In genomic region chr11:73423506-73423905, GRCh38 we compare ENCODE assay signal across 16 cellular contexts. TPM values are rescaled to one million over a fixed set of nuclear protein-coding genes. Genes with fewer than 3 reads are reported as not detected.
DNase-seq lines count a peak whose midpoint lies in the region; ATAC-seq, FAIRE-seq and TF ChIP-seq lines count a peak whose summit lies in the region.
"Had no signal": no experiment of that assay in that cellular context is flagged by ENCODE, and none has a peak within 500 bp of the region (broad histone marks: within the 10 kb centered on the region; RNA-seq: fewer than 3 reads in every experiment).

No MANE protein-coding gene starts in this region.

- no peaks in the 10 kb centered on the region for H4K20me1 ChIP-seq in GM12878 (ENCODE audit: control insufficient read depth, insufficient read depth)
- H4K20me1 ChIP-seq: BLaER1 treated with 17β-estradiol and CSF1 and Interleukin-3, amounts not matched to agents 10 nM and 100 nM had no signal

- TF ChIP-seq POLR2A in GM12878 (IDR thresholded peaks at IDR 0.05; ENCODE audit: low read depth, low read length), result no peak
- no peak for TF ChIP-seq POLR2A in vagina (IDR thresholded peaks at IDR 0.05)

- H3K4me1 Mint-ChIP-seq in memory B cell, result peaks cover 10% of the 10 kb centered on the region

- H3K27ac Mint-ChIP-seq in memory B cell, result peak overlapping the region; percentile 59
- H3K27ac Mint-ChIP-seq: GM23338 had no signal

- peaks cover 0 to 4% of the 10 kb centered on the region in 2 experiments; a peak in 1 of 4 replicates for H3K36me3 ChIP-seq in GM12878 (ENCODE audit: control insufficient read depth in 2 of 2, insufficient read depth in 2 of 2, low read length in 1 of 2)
- no peaks in the 10 kb centered on the region for H3K36me3 ChIP-seq in vagina

- H3K9me3 ChIP-seq in GM12878 (replicated peaks; ENCODE audit: control insufficient read depth, insufficient read depth, low read length) (no peaks in the 10 kb centered on the region), vagina (no peaks in the 10 kb centered on the region)

- DNase-seq in RWPE1 (ENCODE audit: low spot score) (peak; percentile 41), GM12878 (ENCODE audit: low read depth, low spot score) (no peak), epithelial cell of prostate (ENCODE audit: low read depth, low spot score) (peak; percentile 8), memory B cell (ENCODE audit: low spot score in 2 of 2) (no peak), vagina (ENCODE audit: extremely low spot score in 2 of 2) (no peak)
- DNase-seq in stimulated activated CD8-positive, alpha-beta memory T cell treated with anti-CD3 and anti-CD28 coated beads, Interleukin-4, amount 100 ng/mL, for 48 hours, result no peak
- DNase-seq: ACHN; CD4-positive, CD25-positive, alpha-beta regulatory T cell; DMS53; H7 had no signal

- H3K9ac ChIP-seq in GM12878 (ENCODE audit: control insufficient read depth, insufficient read depth, low read length), result no peak overlapping the region

- no peak overlapping the region for H3K4me2 ChIP-seq in GM12878 (ENCODE audit: control insufficient read depth, insufficient read depth)
- H3K4me2 ChIP-seq: GM23338 had no signal

- H3K27ac ChIP-seq in RWPE1, result no peak overlapping the region
- no peak overlapping the region for H3K27ac ChIP-seq in GM12878 (ENCODE audit: control insufficient read depth, insufficient read depth)
- no peak overlapping the region for H3K27ac ChIP-seq in epithelial cell of prostate
- H3K27ac ChIP-seq in vagina, result no peak overlapping the region

- CTCF ChIA-PET in RWPE1 (lab: Yijun Ruan, JAX) (interaction anchor here (0.5 to 1.1 kb wide), 3 partner anchors 13 to 106 kb away, joined by 3 to 5 read pairs (median 4); no protein-coding TSS in a partner anchor), GM12878 (lab: Yijun Ruan, JAX) (interaction anchor here (0.6 to 6.4 kb wide), 9 partner anchors 9 to 202 kb away, joined by 3 to 29 read pairs (median 3); no protein-coding TSS in a partner anchor)

- H2AFZ ChIP-seq in GM12878 (ENCODE audit: control insufficient read depth, low read depth, low read length), result no peak overlapping the region
- H2AFZ ChIP-seq: GM23338 had no signal

- no peaks in the 10 kb centered on the region for H3K27me3 Mint-ChIP-seq in memory B cell
- H3K27me3 Mint-ChIP-seq: CD4-positive, CD25-positive, alpha-beta regulatory T cell had no signal

- RAD21 ChIA-PET in GM12878 (lab: Charles Lee; ENCODE audit: unreplicated experiment), result interaction anchor here (0.6 to 1.2 kb wide), 2 partner anchors 10 to 53 kb away, joined by 3 read pairs; no protein-coding TSS in a partner anchor

- H3K36me3 Mint-ChIP-seq in memory B cell, result peaks cover 14% of the 10 kb centered on the region

- TF ChIP-seq EP300 in GM12878 (IDR thresholded peaks at IDR 0.05; ENCODE audit: borderline replicate concordance in 1 of 2, control insufficient read depth in 1 of 2, low read depth in 2 of 2, low read length in 2 of 2), result no peak

- POLR2A ChIA-PET in RWPE1 (lab: Yijun Ruan, JAX; ENCODE audit: low non-redundant PET), result no interaction called here
- POLR2A ChIA-PET in GM12878 (lab: Charles Lee), result interaction anchor here (2.6 kb wide), 1 partner anchor 10 kb away, joined by 10 read pairs; no protein-coding TSS in a partner anchor

- intact Hi-C loops in GM12878 (cut with micrococcal nuclease; ENCODE audit: unreplicated experiment), result no loop called here
- intact Hi-C loops in vagina (cut with DNase I), result no loop called here

- ATAC-seq in GM12878 (no peak), memory B cell (ENCODE audit: low read depth) (no peak), HG03469 (IDR thresholded peaks at IDR 0.05; ENCODE audit: unreplicated experiment) (no peak)
- ATAC-seq: GM23338, HepG2 had no signal

- TF ChIP-seq CTCF in RWPE1 (conservative IDR thresholded peaks at IDR 0.05; ENCODE audit: low read depth) (no peak), GM12878 (IDR thresholded peaks at IDR 0.05 in 2 of 3, conservative IDR thresholded peaks at IDR 0.05 in 1 of 3; ENCODE audit: control insufficient read depth in 2 of 3, extremely low read depth in 1 of 3, insufficient read depth in 1 of 3, low read depth in 3 of 3, low read length in 3 of 3) (no peak), vagina (IDR thresholded peaks at IDR 0.05) (no peak)

- H3K27me3 ChIP-seq in GM12878 (replicated peaks in 1 of 2; ENCODE audit: control insufficient read depth in 2 of 2, insufficient read depth in 2 of 2, low read length in 1 of 2) (no peaks in the 10 kb centered on the region), vagina (no peaks in the 10 kb centered on the region)
- H3K27me3 ChIP-seq: BLaER1 treated with 17β-estradiol and CSF1 and Interleukin-3, amounts not matched to agents 10 nM and 100 nM had no signal

- H3K79me2 ChIP-seq in GM12878 (ENCODE audit: control insufficient read depth, insufficient read depth, low read length), result no peaks in the 10 kb centered on the region

- SMC1A ChIA-PET in GM12878 (lab: Charles Lee; ENCODE audit: uncharacterized antibody, unreplicated experiment), result interaction anchor here (0.6 to 6.1 kb wide), 5 partner anchors 9 to 284 kb away, joined by 3 to 34 read pairs (median 5); no protein-coding TSS in a partner anchor

- no peak overlapping the region for H3K4me3 Mint-ChIP-seq in memory B cell
- H3K4me3 Mint-ChIP-seq: CD4-positive, CD25-positive, alpha-beta regulatory T cell; GM23338 had no signal

- in situ Hi-C loops in GM12878 (cut with MboI), result no loop called here

- peaks cover 3% of the 10 kb centered on the region; the same call in 1 of the 2 replicates for H3K4me1 ChIP-seq in GM12878 (ENCODE audit: control insufficient read depth, insufficient read depth, low read length)
- no peaks in the 10 kb centered on the region for H3K4me1 ChIP-seq in vagina

- WGBS in GM12878 (ENCODE audit: insufficient coverage, insufficient replicate concordance, low lambda C conversion rate, missing lambda C conversion rate), result 75% methylated on average over 3 of the region's 3 CpGs

- no peak for TF ChIP-seq RAD21 in GM12878 (IDR thresholded peaks at IDR 0.05; ENCODE audit: insufficient read depth, low read depth, low read length)

- no TSS peak for BruUV-seq in GM12878 (replicated peaks; lab: Mats Ljungman, UMichigan)

- peak; percentile 7 for FAIRE-seq in GM12878 (lab: Jason Lieb, UNC)
- FAIRE-seq: GM18507, HepG2, HTR-8/SVneo had no signal

- H3K4me3 ChIP-seq in GM12878, result no peak overlapping the region
- H3K4me3 ChIP-seq in vagina, result no peak overlapping the region
- H3K4me3 ChIP-seq: BLaER1 treated with 17β-estradiol and CSF1 and Interleukin-3, amounts not matched to agents 10 nM and 100 nM; GM23338 had no signal

- H3K9me3 Mint-ChIP-seq in memory B cell, result no peaks in the 10 kb centered on the region
- H3K9me3 Mint-ChIP-seq: CD4-positive, CD25-positive, alpha-beta regulatory T cell; GM23338 had no signal

TF ChIP-seq in GM12878, 131 proteins besides CTCF, POLR2A, EP300 and RAD21:
- TF ChIP-seq CHD1 (IDR thresholded peaks at IDR 0.05; ENCODE audit: low read depth, low read length), result no peak
- TF ChIP-seq SMARCA5 (IDR thresholded peaks at IDR 0.05), result no peak
- TF ChIP-seq RELB (IDR thresholded peaks at IDR 0.05; ENCODE audit: low read depth), result no peak
- no peak for TF ChIP-seq ELK1 (IDR thresholded peaks at IDR 0.05; ENCODE audit: low read depth, low read length)
- no peak for TF ChIP-seq SMAD1 (IDR thresholded peaks at IDR 0.05; ENCODE audit: low read depth, partially characterized antibody)
- TF ChIP-seq TAF1 (IDR thresholded peaks at IDR 0.05; ENCODE audit: borderline replicate concordance, low read depth, low read length), result no peak
- no peak for TF ChIP-seq TARDBP (IDR thresholded peaks at IDR 0.05; ENCODE audit: borderline replicate concordance)
TF ChIP-seq in GM12878: peak in this region for 0.

RNA-seq across cellular contexts. Expression of gene RELT, which starts 47.3 kb away (rescaled TPM):
- 89.6 and 94.7 TPM in 2 replicates for total RNA-seq in GM12878 (2013; cell fraction: nucleolus; rRNA removed)
- total RNA-seq in GM12878 (2014; rRNA removed) (19.8 and 23.4 TPM in 2 replicates), GM12878 (2014; rRNA removed; fragmentation: Illumina TruSeq; extraction: Trizol) (10.4 and 10.5 TPM in 2 replicates), GM12878 (2021) (27.9 and 28.5 TPM in 2 replicates), vagina (6.1 TPM)
- 5.2 TPM for polyA plus RNA-seq in GM12878 (2011; ENCODE audit: low read depth)
- polyA plus RNA-seq in GM12878 (2011; rRNA removed) (7.9 and 13.0 TPM in 2 replicates), GM12878 (2014; fragmentation: Illumina TruSeq; extraction: Trizol) (2.5 and 8.4 TPM in 2 replicates), GM12878 (2014; fragmentation: Nextera tagmentation; extraction: Ambion mirVana) (1 to 10 TPM; 1.2 to 3.0 TPM), GM12878 (2014; rRNA removed) (21.1 and 23.6 TPM in 2 replicates), GM12878 (2016; fragmentation: Nextera tagmentation; extraction: Ambion mirVana) (10 to 100 TPM in 1 of 2 experiments, 1 to 10 TPM in 1; 8.8 to 11.1 TPM)
- polyA plus RNA-seq in GM12878 (2011; cell fraction: cytosol; rRNA removed), result 17.2 and 25.3 TPM in 2 replicates
- 96.7 and 106 TPM in 2 replicates for polyA plus RNA-seq in GM12878 (2011; cell fraction: nucleus; rRNA removed)
- polyA plus RNA-seq in GM12878 (2012), result 16.1 and 16.3 TPM in 2 replicates
- 10.7 and 22.1 TPM in 2 replicates for polyA minus RNA-seq in GM12878 (2011; rRNA and poly(A)+ RNA removed)
- 8.4 and 10.4 TPM in 2 replicates for polyA minus RNA-seq in GM12878 (2011; cell fraction: cytosol; rRNA and poly(A)+ RNA removed)
- 24.1 and 45.4 TPM in 2 replicates for polyA minus RNA-seq in GM12878 (2011; cell fraction: nucleus; rRNA and poly(A)+ RNA removed)

Comparison
In these comparisons a context has a peak if more than half of its experiments do, and no peak if none do; other contexts are left out.
1. DNase-seq: peak in RWPE1 (single experiment) and epithelial cell of prostate (single experiment); none in GM12878 (single experiment), memory B cell (0 of 2), stimulated activated CD8-positive, alpha-beta memory T cell treated with anti-CD3 and anti-CD28 coated beads, Interleukin-4, amount 100 ng/mL, for 48 hours (single experiment) and vagina (0 of 2).